In genomic region chr11:72397333-72397732, GRCh38 we compare ENCODE assay signal across 32 cellular contexts. TPM values are rescaled to one million over a fixed set of nuclear protein-coding genes. Genes with fewer than 3 reads are reported as not detected.
DNase-seq lines count a peak whose midpoint lies in the region; ATAC-seq, FAIRE-seq and TF ChIP-seq lines count a peak whose summit lies in the region.
"Had no signal": no experiment of that assay in that cellular context is flagged by ENCODE, and none has a peak within 500 bp of the region (broad histone marks: within the 10 kb centered on the region; RNA-seq: fewer than 3 reads in every experiment).

No MANE protein-coding gene starts in this region.

- CTCF ChIA-PET in HepG2 (lab: Yijun Ruan, JAX; ENCODE audit: low intra/inter-chr PET ratio, low total read pairs) (interaction anchor here (1.2 to 2.0 kb wide), 2 partner anchors 17 to 34 kb away, joined by 3 to 5 read pairs; no protein-coding TSS in a partner anchor), K562 (lab: Yijun Ruan, JAX; ENCODE audit: low intra/inter-chr PET ratio) (no interaction called here)

- TF ChIP-seq RAD21 in HepG2 (CRISPR knock-in tag; IDR thresholded peaks at IDR 0.05), result no peak
- TF ChIP-seq RAD21 in K562 (CRISPR knock-in tag; conservative IDR thresholded peaks at IDR 0.05 in 1 of 2, IDR thresholded peaks at IDR 0.05 in 1 of 2), result no peak

- H3K79me2 ChIP-seq in HepG2 (ENCODE audit: insufficient read depth, low read length), result peaks cover 6% of the 10 kb centered on the region
- H3K79me2 ChIP-seq in K562 (ENCODE audit: control insufficient read depth, insufficient read depth, low read length), result no peaks in the 10 kb centered on the region; the same call in 2 of the 3 replicates

- DNase-seq in HepG2 (ENCODE audit: low spot score), result no peak
- no peak for DNase-seq in right lobe of liver
- DNase-seq in K562 (ENCODE audit: extremely low read depth in 1 of 4, low spot score in 3 of 4), result no peak
- no peak for DNase-seq in thyroid gland
- DNase-seq in HK-2 (ENCODE audit: unreplicated experiment), result no peak
- DNase-seq in gastrocnemius medialis, result no peak
- DNase-seq: 8988T; ACHN; AML-193; BE2C; C1 segment of cervical spinal cord; Calu3; CD4-positive, alpha-beta memory T cell; CD4-positive, alpha-beta T cell; CD4-positive, CD25-positive, alpha-beta regulatory T cell; CD8-positive, alpha-beta memory T cell; COR-L47; DMS 273 treated with DMSO at 0.1 percent for 48 hours; DMS153; DMS79; DMS79 treated with DMSO at 0.1 percent for 48 hours; DND-41; EL had no signal

- intact Hi-C loops in HepG2 (cut with micrococcal nuclease; ENCODE audit: unreplicated experiment) (loop anchor here (5.0 kb wide), 1 partner anchor 35 kb away; the partner anchor contains the start of gene CLPB), right lobe of liver (cut with DNase I) (no loop called here), K562 (cut with micrococcal nuclease) (no loop called here), thyroid gland (cut with DNase I) (no loop called here), gastrocnemius medialis (cut with DNase I; ENCODE audit: low total_unique reads) (no loop called here)

- no peak for TF ChIP-seq EP300 in HepG2 (IDR thresholded peaks at IDR 0.05; ENCODE audit: low read depth in 2 of 2, low read length in 2 of 2)
- TF ChIP-seq EP300 in HepG2 (CRISPR knock-in tag; IDR thresholded peaks at IDR 0.05; ENCODE audit: borderline replicate concordance), result no peak
- no peak for TF ChIP-seq EP300 in K562 (IDR thresholded peaks at IDR 0.05; ENCODE audit: low read length)

- H3K4me2 ChIP-seq in HepG2 (ENCODE audit: low read depth, low read length), result no peak overlapping the region
- H3K4me2 ChIP-seq in K562 (ENCODE audit: insufficient read depth, low read length), result no peak overlapping the region
- H3K4me2 ChIP-seq: A549, BLaER1 had no signal

- POLR2A ChIA-PET in HepG2 (lab: Yijun Ruan, JAX) (interaction anchor here (1.2 to 2.1 kb wide), 6 partner anchors 10 to 34 kb away, joined by 7 to 15 read pairs (median 10); no protein-coding TSS in a partner anchor), K562 (lab: Yijun Ruan, JAX) (interaction anchor here (1.4 to 2.2 kb wide), 3 partner anchors 8 to 14 kb away, joined by 3 to 7 read pairs (median 4); no protein-coding TSS in a partner anchor)

- H3K27ac ChIP-seq in HepG2 (ENCODE audit: extremely low read length, insufficient read depth, low read length) (peak overlapping the region; percentile 71), right lobe of liver (no peak overlapping the region), K562 (ENCODE audit: extremely low read depth, low read depth, low read length) (no peak overlapping the region), thyroid gland (peak overlapping the region in 2 of 3 donors; percentile 12 to 70), gastrocnemius medialis (no peak overlapping the region)
- H3K27ac ChIP-seq: 22Rv1; A549; BLaER1; BLaER1 treated with 17β-estradiol and CSF1 and Interleukin-3, amounts not matched to agents 10 nM and 100 nM; C4-2B had no signal

- 93% methylated on average over 2 of the region's 2 CpGs for WGBS in HepG2 (ENCODE audit: low lambda C conversion rate)
- WGBS in right lobe of liver (ENCODE audit: insufficient coverage, low coverage, low lambda C conversion rate, missing lambda C conversion rate), result 88% methylated on average over 2 of the region's 2 CpGs
- 92% methylated on average over 2 of the region's 2 CpGs for WGBS in K562 (ENCODE audit: insufficient coverage, low coverage, missing lambda C conversion rate)
- WGBS in thyroid gland, 2 donors, result 94 to 99% methylated on average over 2 of the region's 2 CpGs

- TF ChIP-seq POLR2A in HepG2 (IDR thresholded peaks at IDR 0.05; ENCODE audit: insufficient read depth in 1 of 2, low read depth in 2 of 2, low read length in 2 of 2), result no peak
- no peak for TF ChIP-seq POLR2A in right lobe of liver (IDR thresholded peaks at IDR 0.05)
- no peak for TF ChIP-seq POLR2A in K562 (conservative IDR thresholded peaks at IDR 0.05)
- no peak for TF ChIP-seq POLR2A in thyroid gland (IDR thresholded peaks at IDR 0.05)
- no peak for TF ChIP-seq POLR2A in gastrocnemius medialis (IDR thresholded peaks at IDR 0.05)

- H3K9me3 ChIP-seq in HepG2 (ENCODE audit: low read length) (no peaks in the 10 kb centered on the region), right lobe of liver (no peaks in the 10 kb centered on the region), K562 (replicated peaks; ENCODE audit: control insufficient read depth, insufficient read depth, low read depth, low read length) (no peaks in the 10 kb centered on the region), thyroid gland (no peaks in the 10 kb centered on the region), gastrocnemius medialis (no peaks in the 10 kb centered on the region)
- H3K9me3 ChIP-seq: A549; BE2C; BLaER1; BLaER1 treated with 17β-estradiol and CSF1 and Interleukin-3, amounts not matched to agents 10 nM and 100 nM; Caco-2 had no signal

- BruUV-seq in HepG2 (replicated peaks; lab: Mats Ljungman, UMichigan), result no TSS peak
- no TSS peak for BruUV-seq in K562 (replicated peaks; lab: Mats Ljungman, UMichigan)

- H4K20me1 ChIP-seq in HepG2 (ENCODE audit: insufficient read depth, low read length) (no peaks in the 10 kb centered on the region), K562 (replicated peaks; ENCODE audit: control insufficient read depth, insufficient read depth, low read length) (0 out of 2 replicates have a peak, but pooled peaks cover 8% of the 10 kb centered on the region)

- peaks cover 0 to 7% of the 10 kb centered on the region in 2 experiments; a peak in 2 of 5 replicates for H3K36me3 ChIP-seq in HepG2 (replicated peaks in 1 of 2; ENCODE audit: control insufficient read depth in 1 of 2, insufficient read depth in 2 of 2, low read length in 2 of 2)
- H3K36me3 ChIP-seq in right lobe of liver, result peaks cover 0 to 7% (median 0%) of the 10 kb centered on the region in 4 donors
- H3K36me3 ChIP-seq in K562 (ENCODE audit: control insufficient read depth, insufficient read depth, low read length), result peaks cover 20% of the 10 kb centered on the region; the same call in 2 of the 3 replicates
- no peaks in the 10 kb centered on the region for H3K36me3 ChIP-seq in thyroid gland
- no peaks in the 10 kb centered on the region for H3K36me3 ChIP-seq in gastrocnemius medialis

- no peak for TF ChIP-seq CTCF in HepG2 (CRISPR knock-in tag; IDR thresholded peaks at IDR 0.05)
- TF ChIP-seq CTCF in right lobe of liver (IDR thresholded peaks at IDR 0.05), result no peak
- no peak for TF ChIP-seq CTCF in K562 (IDR thresholded peaks at IDR 0.05 in 2 of 3, conservative IDR thresholded peaks at IDR 0.05 in 1 of 3; ENCODE audit: insufficient read depth in 2 of 3, low read depth in 1 of 3, low read length in 3 of 3)
- no peak for TF ChIP-seq CTCF in thyroid gland (IDR thresholded peaks at IDR 0.05)
- TF ChIP-seq CTCF in gastrocnemius medialis (IDR thresholded peaks at IDR 0.05 in 4 of 5, conservative IDR thresholded peaks at IDR 0.05 in 1 of 5), result no peak

- ATAC-seq in HepG2 (no peak), right lobe of liver (no peak), K562 (no peak), gastrocnemius medialis (no peak)
- ATAC-seq: A549; CD8-positive, alpha-beta T cell had no signal

- H3K27me3 ChIP-seq in HepG2 (ENCODE audit: control insufficient read depth in 1 of 2, insufficient read depth in 2 of 2, low read length in 2 of 2) (no peaks in the 10 kb centered on the region), right lobe of liver (no peaks in the 10 kb centered on the region), K562 (ENCODE audit: control insufficient read depth in 2 of 2, insufficient read depth in 2 of 2, low read length in 2 of 2) (no peaks in the 10 kb centered on the region), thyroid gland (no peaks in the 10 kb centered on the region), gastrocnemius medialis (no peaks in the 10 kb centered on the region)
- H3K27me3 ChIP-seq: BE2C; BLaER1; BLaER1 treated with 17β-estradiol and CSF1 and Interleukin-3, amounts not matched to agents 10 nM and 100 nM had no signal

- H3K4me3 ChIP-seq in HepG2 (replicated peaks in 1 of 3; ENCODE audit: insufficient read depth in 1 of 3, low read depth in 2 of 3, low read length in 3 of 3) (no peak overlapping the region), right lobe of liver (no peak overlapping the region), K562 (no peak overlapping the region), thyroid gland (replicated peaks in 1 of 3) (no peak overlapping the region), gastrocnemius medialis (no peak overlapping the region)
- H3K4me3 ChIP-seq: A549; BLaER1; BLaER1 treated with 17β-estradiol and CSF1 and Interleukin-3, amounts not matched to agents 10 nM and 100 nM had no signal

- H3K4me1 ChIP-seq in HepG2 (ENCODE audit: insufficient read depth, low read length) (peaks cover 53% of the 10 kb centered on the region), right lobe of liver (no peaks in the 10 kb centered on the region), K562 (replicated peaks in 1 of 2; ENCODE audit: control insufficient read depth in 2 of 2, insufficient read depth in 2 of 2, low read length in 2 of 2) (no peaks in the 10 kb centered on the region), thyroid gland (peaks cover 20 to 27% of the 10 kb centered on the region in 2 donors), gastrocnemius medialis (peaks cover 0 to 6% of the 10 kb centered on the region in 2 donors)
- H3K4me1 ChIP-seq: A549 had no signal

- in situ Hi-C loops in HepG2 (cut with HindIII; ENCODE audit: extremely low pct_ligation_motif_present, low pct_unique_long_range_greater_than_20kb), result no loop called here
- in situ Hi-C loops in K562 (cut with MboI), result no loop called here
- in situ Hi-C loops in gastrocnemius medialis (cut with MboI; ENCODE audit: low sequenced_read_pairs in 4 of 4), result no loop called here

- H2AFZ ChIP-seq in HepG2 (ENCODE audit: low read length) (no peak overlapping the region), K562 (ENCODE audit: low read depth, low read length) (no peak overlapping the region)

- FAIRE-seq in HepG2 (lab: Jason Lieb, UNC), result no peak
- FAIRE-seq in K562 (lab: Jason Lieb, UNC), result no peak
- FAIRE-seq: A204.1, A549, D721Med had no signal

- H3K9ac ChIP-seq in HepG2 (ENCODE audit: insufficient read depth, low read depth, low read length) (no peak overlapping the region), K562 (ENCODE audit: insufficient read depth in 1 of 2, low read depth in 2 of 2, low read length in 2 of 2) (no peak overlapping the region)
- H3K9ac ChIP-seq: BLaER1; BLaER1 treated with 17β-estradiol and CSF1 and Interleukin-3, amounts not matched to agents 10 nM and 100 nM had no signal

- H3K9me1 ChIP-seq in K562 (ENCODE audit: control insufficient read depth, insufficient read depth, low read length), result no peaks in the 10 kb centered on the region

RNA-seq across cellular contexts. Expression of gene CLPB, which starts 37.0 kb away (rescaled TPM):
- total RNA-seq in HepG2 (2016; rRNA removed; fragmentation: Illumina TruSeq; extraction: Trizol), result 22.0 and 29.5 TPM in 2 replicates
- total RNA-seq in HepG2 (2016; cell fraction: cytosol; rRNA removed; fragmentation: Illumina TruSeq; extraction: Trizol; ENCODE audit: low read depth), result 3.9 and 4.4 TPM in 2 replicates
- total RNA-seq in HepG2 (2016; cell fraction: insoluble cytoplasmic fraction; rRNA removed; fragmentation: Illumina TruSeq; extraction: Trizol), result 20.1 and 28.8 TPM in 2 replicates
- 7.9 and 8.5 TPM in 2 replicates for total RNA-seq in HepG2 (2016; cell fraction: membrane; rRNA removed; fragmentation: Illumina TruSeq; extraction: Trizol)
- 24.4 and 27.6 TPM in 2 replicates for total RNA-seq in HepG2 (2016; cell fraction: nucleus; rRNA removed; fragmentation: Illumina TruSeq; extraction: Trizol)
- 11.8 and 15.6 TPM in 2 replicates for polyA plus RNA-seq in HepG2 (2011; rRNA removed)
- 10.2 and 14.3 TPM in 2 replicates for polyA plus RNA-seq in HepG2 (2011; cell fraction: cytosol; rRNA removed)
- 19.1 and 25.1 TPM in 2 replicates for polyA plus RNA-seq in HepG2 (2011; cell fraction: nucleus; rRNA removed)
- polyA plus RNA-seq in HepG2 (2012), result 12.8 and 16.8 TPM in 2 replicates
- 3.4 and 4.0 TPM in 2 replicates for polyA plus RNA-seq in HepG2 (2016; cell fraction: cytosol; fragmentation: Illumina TruSeq; extraction: Trizol; ENCODE audit: low read depth)
- polyA plus RNA-seq in HepG2 (2016; cell fraction: insoluble cytoplasmic fraction; fragmentation: Illumina TruSeq; extraction: Trizol; ENCODE audit: low read depth), result 13.3 and 16.1 TPM in 2 replicates
- 4.9 and 5.7 TPM in 2 replicates for polyA plus RNA-seq in HepG2 (2016; cell fraction: membrane; fragmentation: Illumina TruSeq; extraction: Trizol; ENCODE audit: low read depth)
- 19.8 and 22.4 TPM in 2 replicates for polyA plus RNA-seq in HepG2 (2016; cell fraction: nucleus; fragmentation: Illumina TruSeq; extraction: Trizol; ENCODE audit: insufficient read depth, low read depth)
- polyA minus RNA-seq in HepG2 (2011; rRNA and poly(A)+ RNA removed; ENCODE audit: low replicate concordance), result 46.3 and 159 TPM in 2 replicates
- polyA minus RNA-seq in HepG2 (2011; cell fraction: cytosol; rRNA and poly(A)+ RNA removed), result 15.1 and 19.1 TPM in 2 replicates
- 22.1 and 24.0 TPM in 2 replicates for polyA minus RNA-seq in HepG2 (2011; cell fraction: nucleus; rRNA and poly(A)+ RNA removed)
- 10 to 100 TPM; 17.5 to 35.5 (median 23.4) TPM for total RNA-seq in right lobe of liver
- 60.7 and 66.5 TPM in 2 replicates for total RNA-seq in K562 (2011; cell fraction: chromatin; rRNA removed; ENCODE audit: low replicate concordance)
- total RNA-seq in K562 (2011; cell fraction: nucleolus; rRNA removed), result 35.2 and 50.7 TPM in 2 replicates
- total RNA-seq in K562 (2011; cell fraction: nucleoplasm; rRNA removed), result 48.4 and 54.5 TPM in 2 replicates
- 40.1 and 41.7 TPM in 2 replicates for total RNA-seq in K562 (2014; rRNA removed)
- 27.7 and 28.6 TPM in 2 replicates for total RNA-seq in K562 (2014; rRNA removed; fragmentation: Illumina TruSeq; extraction: Trizol)
- total RNA-seq in K562 (2015; rRNA removed; fragmentation: Illumina TruSeq; extraction: Trizol), result 23.5 and 23.7 TPM in 2 replicates
- 42.2 and 42.3 TPM in 2 replicates for total RNA-seq in K562 (2021)
- polyA plus RNA-seq in K562 (2011; rRNA removed), result 32.2 and 36.1 TPM in 2 replicates
- 24.9 and 27.5 TPM in 2 replicates for polyA plus RNA-seq in K562 (2011; cell fraction: cytosol; rRNA removed)
- polyA plus RNA-seq in K562 (2011; cell fraction: nucleus; rRNA removed), result 43.1 and 64.0 TPM in 2 replicates
- 10.8 and 25.3 TPM in 2 replicates for polyA plus RNA-seq in K562 (2012)
- 25.7 and 32.0 TPM in 2 replicates for polyA plus RNA-seq in K562 (2014; fragmentation: Illumina TruSeq; extraction: Trizol)
- 1 to 10 TPM; 6.5 to 9.3 TPM for polyA plus RNA-seq in K562 (2014; fragmentation: Nextera tagmentation; extraction: Ambion mirVana)
- 17.3 and 18.4 TPM in 2 replicates for polyA plus RNA-seq in K562 (2014; rRNA removed)
- 88.8 and 89.3 TPM in 2 replicates for polyA minus RNA-seq in K562 (2011; rRNA and poly(A)+ RNA removed)
- polyA minus RNA-seq in K562 (2011; cell fraction: cytosol; rRNA and poly(A)+ RNA removed), result 32.7 and 33.3 TPM in 2 replicates
- polyA minus RNA-seq in K562 (2011; cell fraction: nucleus; rRNA and poly(A)+ RNA removed), result 18.7 and 37.4 TPM in 2 replicates
- total RNA-seq in thyroid gland, result 10 to 100 TPM; 22.6 to 61.2 (median 43.3) TPM
- 10 to 100 TPM; 16.9 to 31.1 (median 24.3) TPM for total RNA-seq in gastrocnemius medialis

Comparison
In these comparisons a context has a peak if more than half of its experiments do, and no peak if none do; other contexts are left out.
1. H3K27ac ChIP-seq: peak in HepG2 (single experiment) and thyroid gland (2 of 3); none in right lobe of liver (0 of 3), K562 (single experiment) and gastrocnemius medialis (0 of 4).
2. Of the 241 proteins assayed by ChIP-seq in both HepG2 and K562: peak only in HepG2: none; only in K562: ZFP36; in both: none; in neither: 240.